ENCODE assay signal across 1 cellular context in genomic region chr1:212479188-212479587, GRCh38.
TF ChIP-seq lines count a peak whose summit lies in the region.

No MANE protein-coding gene starts in this region.

TF ChIP-seq in H1, 55 proteins besides CTCF, POLR2A, EP300 and RAD21:
- TF ChIP-seq POLR2AphosphoS5 (IDR thresholded peaks at IDR 0.05; ENCODE audit: low read depth, low read length) (no peak), SRF (IDR thresholded peaks at IDR 0.05; ENCODE audit: low read depth, low read length) (no peak), KDM1A (IDR thresholded peaks at IDR 0.05; ENCODE audit: borderline replicate concordance, low read length) (no peak), CBX8 (IDR thresholded peaks at IDR 0.05; ENCODE audit: borderline replicate concordance, low read depth, low read length) (no peak), RXRA (IDR thresholded peaks at IDR 0.05; ENCODE audit: insufficient read depth, low read depth, low read length) (no peak), HDAC6 (IDR thresholded peaks at IDR 0.05; ENCODE audit: low read depth, low read length) (no peak), RBBP5 (IDR thresholded peaks at IDR 0.05; ENCODE audit: borderline replicate concordance, low read depth, low read length) (no peak), POU5F1 (IDR thresholded peaks at IDR 0.05; ENCODE audit: low read depth, low read length) (no peak), JUN (IDR thresholded peaks at IDR 0.05; ENCODE audit: low read depth, low read length) (no peak), PHF8 (conservative IDR thresholded peaks at IDR 0.05; ENCODE audit: low read depth, low read length) (no peak), SUZ12 (IDR thresholded peaks at IDR 0.05; ENCODE audit: low read length) (no peak), RNF2 (IDR thresholded peaks at IDR 0.05; ENCODE audit: borderline replicate concordance, low read depth, low read length, missing control alignments, poor library complexity, severe bottlenecking) (no peak), BCL11A (IDR thresholded peaks at IDR 0.05; ENCODE audit: low read depth in 2 of 2, low read length in 2 of 2) (no peak), EGR1 (IDR thresholded peaks at IDR 0.05; ENCODE audit: borderline replicate concordance, low read depth, low read length) (no peak)
